Comparison of ENCODE assay signal across 8 cellular contexts in genomic region chrX:65406532-65406931, GRCh38.
A peak's percentile ranks its signal among the peaks of the same experiment; 100 is the strongest.
DNase-seq lines count a peak whose midpoint lies in the region; ATAC-seq lines count a peak whose summit lies in the region.

No MANE protein-coding gene starts in this region.

- H3K9me3 ChIP-seq in HAP-1: no peaks in the 10 kb centered on the region

- H3K27me3 Mint-ChIP-seq in activated CD4-positive, alpha-beta memory T cell treated with anti-CD3 and anti-CD28 coated beads, Interleukin-2, amount 10 ng/mL, durations not matched to agents 7 days and 5 days: peaks cover 24% of the 10 kb centered on the region
- H3K27me3 Mint-ChIP-seq in stimulated activated memory B cell treated with anti-CD40 and anti-IgM and Interleukin-4, amounts not matched to agents 10 μg/mL and 1 μg/mL and 100 μg/mL, for 72 hours: peaks cover 23% of the 10 kb centered on the region

- H3K9me3 Mint-ChIP-seq in activated CD4-positive, alpha-beta memory T cell treated with anti-CD3 and anti-CD28 coated beads, Interleukin-2, amount 10 ng/mL, durations not matched to agents 7 days and 5 days: no peaks in the 10 kb centered on the region
- H3K9me3 Mint-ChIP-seq in stimulated activated memory B cell treated with anti-CD40 and anti-IgM and Interleukin-4, amounts not matched to agents 10 μg/mL and 1 μg/mL and 100 μg/mL, for 72 hours: peaks cover 6% of the 10 kb centered on the region

- CTCF ChIA-PET in activated CD4-positive, alpha-beta memory T cell treated with anti-CD3 and anti-CD28 coated beads, Interleukin-2, amount 10 ng/mL, durations not matched to agents 7 days and 5 days (lab: Charles Lee): no interaction called here

- H3K4me1 ChIP-seq in HAP-1: no peaks in the 10 kb centered on the region

- H3K27me3 ChIP-seq in HAP-1 (ENCODE audit: low read depth): peaks cover 9% of the 10 kb centered on the region; the same call in 1 of the 2 replicates

- H3K27ac Mint-ChIP-seq in activated CD4-positive, alpha-beta memory T cell treated with anti-CD3 and anti-CD28 coated beads, Interleukin-2, amount 10 ng/mL, durations not matched to agents 7 days and 5 days: no peak overlapping the region
- peak overlapping the region; percentile 64 for H3K27ac Mint-ChIP-seq in stimulated activated memory B cell treated with anti-CD40 and anti-IgM and Interleukin-4, amounts not matched to agents 10 μg/mL and 1 μg/mL and 100 μg/mL, for 72 hours

- DNase-seq in HAP-1 (ENCODE audit: low spot score in 2 of 2): peak; percentile 7 to 42
- peak; percentile 19 for DNase-seq in activated CD4-positive, alpha-beta memory T cell treated with anti-CD3 and anti-CD28 coated beads, Interleukin-2, amount 10 ng/mL, durations not matched to agents 7 days and 5 days
- DNase-seq in iPS-NIHi11 (ENCODE audit: low spot score): peak; percentile 46
- no peak for DNase-seq in OCI-M2 (lab: John Stamatoyannopoulos, UW; ENCODE audit: unreplicated experiment)
- DNase-seq in GM19238 (ENCODE audit: insufficient read length, low spot score): no peak
- no peak for DNase-seq in A172 (ENCODE audit: low spot score)

- H3K36me3 ChIP-seq in HAP-1 (replicated peaks): no peaks in the 10 kb centered on the region

- H3K4me3 ChIP-seq in HAP-1: peak overlapping the region; percentile 13

- peak; percentile 60 for ATAC-seq in stimulated activated memory B cell treated with anti-CD40 and anti-IgM and Interleukin-4, amounts not matched to agents 10 μg/mL and 1 μg/mL and 100 μg/mL, for 72 hours
- no peak for ATAC-seq in GM21360 (IDR thresholded peaks at IDR 0.05; ENCODE audit: unreplicated experiment)

- in situ Hi-C loops in HAP-1 (cut with MboI; ENCODE audit: low sequenced_read_pairs): no loop called here

- peak overlapping the region; percentile 47 for H3K4me3 Mint-ChIP-seq in activated CD4-positive, alpha-beta memory T cell treated with anti-CD3 and anti-CD28 coated beads, Interleukin-2, amount 10 ng/mL, durations not matched to agents 7 days and 5 days
- peak overlapping the region; percentile 82 for H3K4me3 Mint-ChIP-seq in stimulated activated memory B cell treated with anti-CD40 and anti-IgM and Interleukin-4, amounts not matched to agents 10 μg/mL and 1 μg/mL and 100 μg/mL, for 72 hours

- H3K36me3 Mint-ChIP-seq in activated CD4-positive, alpha-beta memory T cell treated with anti-CD3 and anti-CD28 coated beads, Interleukin-2, amount 10 ng/mL, durations not matched to agents 7 days and 5 days (ENCODE audit: low read depth): no peaks in the 10 kb centered on the region
- no peaks in the 10 kb centered on the region for H3K36me3 Mint-ChIP-seq in stimulated activated memory B cell treated with anti-CD40 and anti-IgM and Interleukin-4, amounts not matched to agents 10 μg/mL and 1 μg/mL and 100 μg/mL, for 72 hours

- peaks cover 2% of the 10 kb centered on the region for H3K4me1 Mint-ChIP-seq in activated CD4-positive, alpha-beta memory T cell treated with anti-CD3 and anti-CD28 coated beads, Interleukin-2, amount 10 ng/mL, durations not matched to agents 7 days and 5 days
- H3K4me1 Mint-ChIP-seq in stimulated activated memory B cell treated with anti-CD40 and anti-IgM and Interleukin-4, amounts not matched to agents 10 μg/mL and 1 μg/mL and 100 μg/mL, for 72 hours: peaks cover 8% of the 10 kb centered on the region

- POLR2A ChIA-PET in activated CD4-positive, alpha-beta memory T cell treated with anti-CD3 and anti-CD28 coated beads, Interleukin-2, amount 10 ng/mL, durations not matched to agents 7 days and 5 days (lab: Charles Lee): no interaction called here

Comparison
In these comparisons a context has a peak if more than half of its experiments do, and no peak if none do; other contexts are left out.
1. DNase-seq: peak in HAP-1 (2 of 2), activated CD4-positive, alpha-beta memory T cell treated with anti-CD3 and anti-CD28 coated beads, Interleukin-2, amount 10 ng/mL, durations not matched to agents 7 days and 5 days (single experiment) and iPS-NIHi11 (single experiment); none in OCI-M2 (single experiment), GM19238 (single experiment) and A172 (single experiment).